11 cellular contexts compared by ENCODE assay signal in genomic region chr10:101485681-101486554, GRCh38.
A peak's percentile ranks its signal among the peaks of the same experiment; 100 is the strongest.
DNase-seq lines count a peak whose midpoint lies in the region; ATAC-seq and TF ChIP-seq lines count a peak whose summit lies in the region.
"Had no signal": no experiment of that assay in that cellular context is flagged by ENCODE, and none has a peak within 500 bp of the region (broad histone marks: within the 10 kb centered on the region; RNA-seq: fewer than 3 reads in every experiment).

No MANE protein-coding gene starts in this region.

- H3K27ac Mint-ChIP-seq in stimulated activated memory B cell treated with anti-CD40 and anti-IgM and Interleukin-4, amounts not matched to agents 10 μg/mL and 1 μg/mL and 100 μg/mL, for 72 hours = no peak overlapping the region

- H3K9me3 Mint-ChIP-seq in stimulated activated memory B cell treated with anti-CD40 and anti-IgM and Interleukin-4, amounts not matched to agents 10 μg/mL and 1 μg/mL and 100 μg/mL, for 72 hours = no peaks in the 10 kb centered on the region

- ATAC-seq in stimulated activated memory B cell treated with anti-CD40 and anti-IgM and Interleukin-4, amounts not matched to agents 10 μg/mL and 1 μg/mL and 100 μg/mL, for 72 hours = no peak

- TF ChIP-seq CTCF in AG10803 (conservative IDR thresholded peaks at IDR 0.05; ENCODE audit: low read length) (no peak), WERI-Rb-1 (IDR thresholded peaks at IDR 0.05; ENCODE audit: low read depth, low read length) (no peak)

- DNase-seq in AG10803 (ENCODE audit: low read depth) (peak; percentile 47), NCI-H1105 treated with DMSO at 0.1 percent for 48 hours (lab: John Stamatoyannopoulos, UW) (peak; percentile 64), WERI-Rb-1 (peak; percentile 77), left kidney (ENCODE audit: low read depth, low spot score) (peak; percentile 60), HT-29 (ENCODE audit: low spot score) (no peak), DMS53 treated with DMSO at 0.1 percent for 48 hours (lab: John Stamatoyannopoulos, UW; ENCODE audit: unreplicated experiment) (no peak)
- no peak for DNase-seq in activated naive CD4-positive, alpha-beta T cell treated with anti-CD3 and anti-CD28 coated beads, Interleukin-2, amount 50 U/mL, for 16 hours
- DNase-seq: activated CD4-positive, alpha-beta T cell treated with anti-CD3 and anti-CD28 coated beads for 4 hours; aorta had no signal

- peaks cover 6% of the 10 kb centered on the region; the same call in 1 of the 2 replicates for H3K36me3 ChIP-seq in WERI-Rb-1

- H3K9me3 ChIP-seq in WERI-Rb-1 (ENCODE audit: severe bottlenecking) = no peaks in the 10 kb centered on the region
- H3K9me3 ChIP-seq: suprapubic skin had no signal

- H3K4me3 ChIP-seq in AG10803 (ENCODE audit: low read length) (no peak overlapping the region), WERI-Rb-1 (ENCODE audit: low read depth, low read length) (peak overlapping the region; percentile 46)
- H3K4me3 ChIP-seq: suprapubic skin had no signal

- H3K27ac ChIP-seq in WERI-Rb-1 = peak overlapping the region; percentile 77
- H3K27ac ChIP-seq: suprapubic skin had no signal

- H3K4me1 Mint-ChIP-seq in stimulated activated memory B cell treated with anti-CD40 and anti-IgM and Interleukin-4, amounts not matched to agents 10 μg/mL and 1 μg/mL and 100 μg/mL, for 72 hours = no peaks in the 10 kb centered on the region

- no peaks in the 10 kb centered on the region for H3K27me3 Mint-ChIP-seq in stimulated activated memory B cell treated with anti-CD40 and anti-IgM and Interleukin-4, amounts not matched to agents 10 μg/mL and 1 μg/mL and 100 μg/mL, for 72 hours

- H3K4me3 Mint-ChIP-seq in stimulated activated memory B cell treated with anti-CD40 and anti-IgM and Interleukin-4, amounts not matched to agents 10 μg/mL and 1 μg/mL and 100 μg/mL, for 72 hours = no peak overlapping the region

- no peaks in the 10 kb centered on the region for H3K27me3 ChIP-seq in WERI-Rb-1 (ENCODE audit: insufficient read depth, low read depth, severe bottlenecking)
- H3K27me3 ChIP-seq: suprapubic skin had no signal

- peaks cover 31% of the 10 kb centered on the region for H3K36me3 Mint-ChIP-seq in stimulated activated memory B cell treated with anti-CD40 and anti-IgM and Interleukin-4, amounts not matched to agents 10 μg/mL and 1 μg/mL and 100 μg/mL, for 72 hours

Comparison
In these comparisons a context has a peak if more than half of its experiments do, and no peak if none do; other contexts are left out.
1. DNase-seq: peak in AG10803 (single experiment), NCI-H1105 treated with DMSO at 0.1 percent for 48 hours (single experiment), WERI-Rb-1 (single experiment) and left kidney (single experiment); none in activated naive CD4-positive, alpha-beta T cell treated with anti-CD3 and anti-CD28 coated beads, Interleukin-2, amount 50 U/mL, for 16 hours (single experiment), HT-29 (single experiment) and DMS53 treated with DMSO at 0.1 percent for 48 hours (single experiment).